In the genomic region with DNA sequence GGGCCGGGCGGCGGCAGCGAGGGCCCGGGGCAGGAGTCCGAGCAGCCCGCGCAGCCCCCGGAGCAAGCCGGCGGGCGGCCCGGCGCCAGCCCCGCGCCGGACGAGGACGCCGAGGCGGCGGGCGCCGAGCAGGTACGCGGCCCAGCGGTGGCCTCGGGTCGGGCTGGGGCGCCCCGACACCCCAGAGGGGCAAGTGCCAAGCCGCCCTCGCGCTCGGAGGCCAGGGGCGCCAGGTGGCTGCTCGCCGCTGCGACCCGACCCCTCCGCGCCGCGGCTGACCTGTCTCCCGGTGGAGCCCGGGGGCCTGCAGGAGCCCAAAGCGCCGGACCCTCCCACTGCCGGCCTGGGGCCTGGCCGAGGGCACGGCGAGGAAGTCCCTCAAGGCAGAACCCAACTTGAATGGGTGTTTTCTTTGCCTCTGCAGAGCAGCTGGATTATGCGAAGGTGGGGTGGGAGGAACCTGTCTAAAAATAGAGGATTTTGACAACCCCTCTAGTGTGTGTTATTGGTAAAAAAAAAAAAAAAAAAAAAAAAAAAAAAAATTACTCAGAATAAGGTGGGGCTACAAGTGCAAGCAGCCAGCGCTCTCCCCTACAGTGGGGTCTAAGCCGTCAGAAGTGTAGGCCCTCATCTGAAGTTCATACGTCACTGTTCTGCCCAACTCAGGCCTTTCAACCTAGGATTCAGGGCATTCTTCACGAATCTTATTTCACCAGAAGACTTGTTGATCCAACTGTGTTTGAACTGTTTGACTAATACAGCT, we compare ENCODE assay signal across 8 cellular contexts. TPM values are rescaled to one million over a fixed set of nuclear protein-coding genes. Genes with fewer than 3 reads are reported as not detected.
DNase-seq lines count a peak whose midpoint lies in the region; ATAC-seq and TF ChIP-seq lines count a peak whose summit lies in the region.

No MANE protein-coding gene starts in this region.

- no peaks in the 10 kb centered on the region for H3K27me3 Mint-ChIP-seq in osteocyte (ENCODE audit: unreplicated experiment)

- H3K9me3 Mint-ChIP-seq in osteocyte (ENCODE audit: unreplicated experiment): no peaks in the 10 kb centered on the region

- H3K4me1 Mint-ChIP-seq in osteocyte (ENCODE audit: unreplicated experiment): peaks cover 53% of the 10 kb centered on the region

- peak overlapping the region; percentile 79 for H3K4me3 Mint-ChIP-seq in osteocyte (ENCODE audit: unreplicated experiment)

- in situ Hi-C loops in GM13976 (cut with MboI; ENCODE audit: low sequenced_read_pairs, unreplicated experiment): no loop called here

- H3K36me3 Mint-ChIP-seq in osteocyte (ENCODE audit: unreplicated experiment): no peaks in the 10 kb centered on the region

- peak; percentile 40 for DNase-seq in activated CD4-positive, CD25-positive, alpha-beta regulatory T cell treated with anti-CD3 and anti-CD28 coated beads, Interleukin-2, amount 50 U/mL, for 72 hours
- DNase-seq in activated CD4-positive, CD25-positive, alpha-beta regulatory T cell (lab: John Stamatoyannopoulos, UW): no peak
- peak; percentile 18 for DNase-seq in NCI-H146 treated with DMSO at 0.1 percent for 48 hours (lab: John Stamatoyannopoulos, UW; ENCODE audit: unreplicated experiment)
- peak; percentile 11 for DNase-seq in activated gamma-delta T cell treated with Interleukin-2 at 50 U/mL for 16 hours
- DNase-seq in glomerular visceral epithelial cell (ENCODE audit: extremely low spot score): peak; percentile 50
- DNase-seq in osteocyte (ENCODE audit: extremely low spot score, unreplicated experiment): no peak
- no peak for DNase-seq in GM13976 (ENCODE audit: low spot score)

- peak; percentile 39 for ATAC-seq in HG02642 (IDR thresholded peaks at IDR 0.05; ENCODE audit: poor library complexity, unreplicated experiment)

- TF ChIP-seq CTCF in osteocyte (IDR thresholded peaks at IDR 0.05) (no peak), GM13976 (IDR thresholded peaks at IDR 0.05; ENCODE audit: borderline replicate concordance, control extremely low read depth, extremely low read depth, insufficient read depth, missing control alignments) (no peak)

- H3K27ac Mint-ChIP-seq in osteocyte (ENCODE audit: unreplicated experiment): peak overlapping the region; percentile 58

RNA-seq across cellular contexts. Expression of a gene that starts 0.6 kb away (rescaled TPM):
- total RNA-seq in osteocyte: 11.9 and 12.6 TPM in 2 replicates

Comparison
In these comparisons a context has a peak if more than half of its experiments do, and no peak if none do; other contexts are left out.
1. DNase-seq: peak in activated CD4-positive, CD25-positive, alpha-beta regulatory T cell treated with anti-CD3 and anti-CD28 coated beads, Interleukin-2, amount 50 U/mL, for 72 hours (single experiment), NCI-H146 treated with DMSO at 0.1 percent for 48 hours (single experiment), activated gamma-delta T cell treated with Interleukin-2 at 50 U/mL for 16 hours (single experiment) and glomerular visceral epithelial cell (single experiment); none in activated CD4-positive, CD25-positive, alpha-beta regulatory T cell (0 of 4), osteocyte (single experiment) and GM13976 (single experiment).